ENCODE assay signal across 8 cellular contexts in genomic region chr9:114098660-114099522, GRCh38. TPM values are rescaled to one million over a fixed set of nuclear protein-coding genes. Genes with fewer than 3 reads are reported as not detected.
A peak's percentile ranks its signal among the peaks of the same experiment; 100 is the strongest.
DNase-seq lines count a peak whose midpoint lies in the region; ATAC-seq and TF ChIP-seq lines count a peak whose summit lies in the region.

TSS of gene KIF12 (minus strand) at chr9:114099292. CDS start at chr9:114099276, 16 bp downstream.

- H3K4me3 ChIP-seq in right atrium auricular region (peak within 1 kb of the TSS; percentile 40 to 61), retinal pigment epithelial cell (ENCODE audit: low read length) (peak within 1 kb of the TSS; percentile 24)

- H3K27ac ChIP-seq in right atrium auricular region, result no peak within 1 kb of the TSS

- H3K9me3 ChIP-seq in right atrium auricular region, result no peaks in the 10 kb centered on the region

- no peaks in the 10 kb centered on the region for H3K36me3 ChIP-seq in right atrium auricular region

- ATAC-seq in HG02840 (IDR thresholded peaks at IDR 0.05; ENCODE audit: low FRiP score, unreplicated experiment) (no peak), HG02623 (IDR thresholded peaks at IDR 0.05; ENCODE audit: unreplicated experiment) (no peak)

- H3K27me3 ChIP-seq in right atrium auricular region, result no peaks in the 10 kb centered on the region

- DNase-seq in stimulated activated CD4-positive, alpha-beta T cell treated with anti-CD3 and anti-CD28 coated beads, Interleukin-12 subunit alpha, Interleukin-12 subunit beta, amount 100 ng/mL, for 4 hours, result peak; percentile 12
- no peak for DNase-seq in stimulated activated CD4-positive, alpha-beta T cell treated with anti-CD3 and anti-CD28 coated beads, Interleukin-4, amount 100 ng/mL, for 24 hours
- DNase-seq in activated T-cell treated with anti-CD3 and anti-CD28 coated beads, Interleukin-2, amount 50 U/mL, for 48 hours, result peak; percentile 51 to 60
- DNase-seq in right atrium auricular region (ENCODE audit: low spot score), result no peak
- DNase-seq in retinal pigment epithelial cell (ENCODE audit: low read depth), result no peak
- DNase-seq in NCI-H1436 treated with DMSO at 0.1 percent for 48 hours (lab: John Stamatoyannopoulos, UW), result no peak

- peaks cover 0 to 16% of the 10 kb centered on the region in 2 donors for H3K4me1 ChIP-seq in right atrium auricular region

- TF ChIP-seq CTCF in right atrium auricular region (IDR thresholded peaks at IDR 0.05) (no peak), retinal pigment epithelial cell (conservative IDR thresholded peaks at IDR 0.05; ENCODE audit: low read depth, low read length) (no peak)

RNA-seq across cellular contexts. Expression of gene KIF12, which starts in this region (rescaled TPM):
- total RNA-seq in right atrium auricular region, result not detected

Comparison
In these comparisons a context has a peak if more than half of its experiments do, and no peak if none do; other contexts are left out.
1. DNase-seq: peak in stimulated activated CD4-positive, alpha-beta T cell treated with anti-CD3 and anti-CD28 coated beads, Interleukin-12 subunit alpha, Interleukin-12 subunit beta, amount 100 ng/mL, for 4 hours (single experiment) and activated T-cell treated with anti-CD3 and anti-CD28 coated beads, Interleukin-2, amount 50 U/mL, for 48 hours (2 of 2); none in stimulated activated CD4-positive, alpha-beta T cell treated with anti-CD3 and anti-CD28 coated beads, Interleukin-4, amount 100 ng/mL, for 24 hours (single experiment), right atrium auricular region (single experiment), retinal pigment epithelial cell (single experiment) and NCI-H1436 treated with DMSO at 0.1 percent for 48 hours (single experiment).